19 cellular contexts compared by ENCODE assay signal in genomic region chr7:50808282-50808888, GRCh38. TPM values are rescaled to one million over a fixed set of nuclear protein-coding genes. Genes with fewer than 3 reads are reported as not detected.
DNase-seq lines count a peak whose midpoint lies in the region; ATAC-seq and TF ChIP-seq lines count a peak whose summit lies in the region.
"Had no signal": no experiment of that assay in that cellular context is flagged by ENCODE, and none has a peak within 500 bp of the region (broad histone marks: within the 10 kb centered on the region; RNA-seq: fewer than 3 reads in every experiment).

No MANE protein-coding gene starts in this region.

- H3K4me3 Mint-ChIP-seq in MCF 10A (ENCODE audit: unreplicated experiment) = no peak overlapping the region
- H3K4me3 Mint-ChIP-seq: CD14-positive monocyte; CD4-positive, alpha-beta memory T cell; IgD-negative memory B cell had no signal

- CTCF ChIA-PET in mammary epithelial cell (lab: Charles Lee; ENCODE audit: low non-redundant PET) = no interaction called here
- CTCF ChIA-PET in MCF 10A (lab: Yijun Ruan, JAX) = interaction anchor here (0.5 to 2.7 kb wide), 3 partner anchors 12 to 353 kb away, joined by 3 to 8 read pairs (median 4); no protein-coding TSS in a partner anchor

- TF ChIP-seq CTCF in mammary epithelial cell (conservative IDR thresholded peaks at IDR 0.05 in 1 of 2, IDR thresholded peaks at IDR 0.05 in 1 of 2; ENCODE audit: extremely low read depth in 1 of 2, insufficient read depth in 1 of 2, low read depth in 1 of 2, low read length in 2 of 2) (no peak), MCF 10A (IDR thresholded peaks at IDR 0.05; ENCODE audit: unreplicated experiment) (no peak), RWPE2 (IDR thresholded peaks at IDR 0.05; ENCODE audit: poor library complexity, severe bottlenecking) (no peak)

- ATAC-seq in RWPE2 (ENCODE audit: low read depth) = peak; percentile 58; the same call in 2 of the 3 replicates
- ATAC-seq in esophagus mucosa = peak; percentile 33
- ATAC-seq in HG02798 (IDR thresholded peaks at IDR 0.05; ENCODE audit: poor library complexity, unreplicated experiment) = no peak
- ATAC-seq: GM12878 had no signal

- DNase-seq in mammary epithelial cell (peak; percentile 69), MCF 10A (ENCODE audit: unreplicated experiment) (no peak), RWPE2 (ENCODE audit: low spot score) (no peak), NCI-H446 (lab: John Stamatoyannopoulos, UW) (no peak), NCI-H1092 (lab: John Stamatoyannopoulos, UW) (no peak)
- DNase-seq: 8988T; CD4-positive, alpha-beta memory T cell; DMS53; DND-41; EL; HCEC 1CT had no signal

- H4K20me1 ChIP-seq in mammary epithelial cell (ENCODE audit: insufficient read depth, low read length) = no peaks in the 10 kb centered on the region
- H4K20me1 ChIP-seq: BLaER1 had no signal

- no peaks in the 10 kb centered on the region for H3K79me2 ChIP-seq in mammary epithelial cell (ENCODE audit: insufficient read depth, low read length)

- H3K4me2 ChIP-seq in mammary epithelial cell (ENCODE audit: insufficient read depth, low read depth, low read length) = peak overlapping the region; percentile 8
- H3K4me2 ChIP-seq: BLaER1 had no signal

- H3K4me1 ChIP-seq in mammary epithelial cell (ENCODE audit: insufficient read depth, low read length) = peaks cover 27% of the 10 kb centered on the region
- H3K4me1 ChIP-seq in RWPE2 (ENCODE audit: insufficient read depth, poor library complexity, severe bottlenecking) = peaks cover 34% of the 10 kb centered on the region

- POLR2A ChIA-PET in MCF 10A (lab: Yijun Ruan, JAX) = interaction anchor here (0.9 to 1.4 kb wide), 3 partner anchors 9 to 16 kb away, joined by 3 to 4 read pairs (median 4); no protein-coding TSS in a partner anchor

- no peaks in the 10 kb centered on the region for H3K27me3 ChIP-seq in mammary epithelial cell (ENCODE audit: insufficient read depth, low read length)
- no peaks in the 10 kb centered on the region for H3K27me3 ChIP-seq in RWPE2 (ENCODE audit: insufficient read depth, poor library complexity, severe bottlenecking)
- H3K27me3 ChIP-seq: BLaER1 had no signal

- H3K9ac ChIP-seq in mammary epithelial cell (ENCODE audit: insufficient read depth, low read length) = no peak overlapping the region
- H3K9ac ChIP-seq: BLaER1 had no signal

- dilution Hi-C loops in mammary epithelial cell (cut with HindIII; ENCODE audit: low sequenced_read_pairs) = no loop called here

- no peaks in the 10 kb centered on the region for H3K27me3 Mint-ChIP-seq in MCF 10A (ENCODE audit: insufficient read depth, unreplicated experiment)

- H3K27ac Mint-ChIP-seq in MCF 10A (ENCODE audit: low read depth, unreplicated experiment) = no peak overlapping the region
- H3K27ac Mint-ChIP-seq: CD14-positive monocyte; CD4-positive, alpha-beta memory T cell; IgD-negative memory B cell had no signal

- H2AFZ ChIP-seq in mammary epithelial cell (ENCODE audit: low read depth, low read length) = no peak overlapping the region

- H3K9me3 ChIP-seq in mammary epithelial cell (replicated peaks; ENCODE audit: insufficient read depth, low read length) = no peaks in the 10 kb centered on the region
- H3K9me3 ChIP-seq in RWPE2 (ENCODE audit: severe bottlenecking) = no peaks in the 10 kb centered on the region
- H3K9me3 ChIP-seq: BLaER1 had no signal

- in situ Hi-C loops in mammary epithelial cell (cut with MboI; ENCODE audit: low sequenced_read_pairs in 2 of 2) = no loop called here

- H3K27ac ChIP-seq in mammary epithelial cell (ENCODE audit: insufficient read depth, low read depth, low read length) = no peak overlapping the region
- H3K27ac ChIP-seq in RWPE2 (ENCODE audit: poor library complexity, severe bottlenecking) = no peak overlapping the region
- H3K27ac ChIP-seq: BLaER1, HL-60 had no signal

- H3K9me3 Mint-ChIP-seq in MCF 10A (ENCODE audit: unreplicated experiment) = no peaks in the 10 kb centered on the region
- H3K9me3 Mint-ChIP-seq: CD4-positive, alpha-beta memory T cell; IgD-negative memory B cell had no signal

- WGBS in mammary epithelial cell (ENCODE audit: low coverage, missing lambda C conversion rate) = 47% methylated on average over 14 of the region's 14 CpGs

- H3K4me1 Mint-ChIP-seq in MCF 10A (ENCODE audit: insufficient read depth, unreplicated experiment) = peaks cover 8% of the 10 kb centered on the region
- H3K4me1 Mint-ChIP-seq: CD4-positive, alpha-beta memory T cell had no signal

- H3K4me3 ChIP-seq in mammary epithelial cell (replicated peaks in 1 of 3; ENCODE audit: insufficient read depth in 1 of 3, low read depth in 2 of 3, low read length in 3 of 3) = no peak overlapping the region
- no peak overlapping the region for H3K4me3 ChIP-seq in RWPE2 (ENCODE audit: severe bottlenecking)
- H3K4me3 ChIP-seq: BLaER1, GM12878 had no signal

- intact Hi-C loops in mammary epithelial cell (cut with micrococcal nuclease) (no loop called here), MCF 10A (cut with micrococcal nuclease) (no loop called here)

- H3K36me3 ChIP-seq in mammary epithelial cell (ENCODE audit: insufficient read depth, low read length) (no peaks in the 10 kb centered on the region), RWPE2 (ENCODE audit: low read depth) (no peaks in the 10 kb centered on the region)
- H3K36me3 ChIP-seq: BLaER1 had no signal

- no TSS peak for BruUV-seq in mammary epithelial cell (replicated peaks; lab: Mats Ljungman, UMichigan)
- no TSS peak for BruUV-seq in MCF 10A (replicated peaks; lab: Mats Ljungman, UMichigan)

- no peaks in the 10 kb centered on the region for H3K36me3 Mint-ChIP-seq in MCF 10A (ENCODE audit: insufficient read depth, unreplicated experiment)
- H3K36me3 Mint-ChIP-seq: CD14-positive monocyte; CD4-positive, alpha-beta memory T cell; IgD-negative memory B cell had no signal

RNA-seq across cellular contexts. Expression of gene GRB10, which starts 25.7 kb away (rescaled TPM):
- total RNA-seq in mammary epithelial cell (10 to 100 TPM; 28.4 to 48.7 TPM), MCF 10A (2022) (68.2 and 71.3 TPM in 2 replicates), esophagus mucosa (14.2 TPM)
- polyA plus RNA-seq in mammary epithelial cell = 3.3 TPM
- 10.9 TPM for polyA minus RNA-seq in mammary epithelial cell
- total RNA-seq: G401 had no signal
